ENCODE assay signal across 1 cellular context in genomic region chr2:144519597-144519933, GRCh38.
TF ChIP-seq lines count a peak whose summit lies in the region.

No MANE protein-coding gene starts in this region.

TF ChIP-seq in SK-N-SH, 30 proteins besides CTCF, POLR2A, EP300 and RAD21 (continued from another document):
- TF ChIP-seq REST (IDR thresholded peaks at IDR 0.05; ENCODE audit: low read depth, low read length) (no peak), ZBTB33 (IDR thresholded peaks at IDR 0.05; ENCODE audit: borderline replicate concordance, low read depth) (no peak)
TF ChIP-seq in SK-N-SH: peak in this region for 0.
